8 cellular contexts compared by ENCODE assay signal in genomic region chr12:71665109-71665476, GRCh38. TPM values are rescaled to one million over a fixed set of nuclear protein-coding genes. Genes with fewer than 3 reads are reported as not detected.
DNase-seq lines count a peak whose midpoint lies in the region; ATAC-seq and TF ChIP-seq lines count a peak whose summit lies in the region.

No MANE protein-coding gene starts in this region.

- H3K27ac ChIP-seq in right atrium auricular region (peak overlapping the region; percentile 94 to 97), angular gyrus (ENCODE audit: low read depth, low read length) (peak overlapping the region; percentile 99), mesenchymal stem cell (ENCODE audit: low read length, poor library complexity, severe bottlenecking) (no peak overlapping the region), uterus (peak overlapping the region; percentile 93 to 96)

- H3K79me1 ChIP-seq in mesenchymal stem cell (replicated peaks; ENCODE audit: low read length, poor library complexity, severe bottlenecking), result peaks cover 12% of the 10 kb centered on the region

- no peak overlapping the region for H2AFZ ChIP-seq in mesenchymal stem cell (ENCODE audit: low read depth, low read length)

- H3K23ac ChIP-seq in mesenchymal stem cell (ENCODE audit: low read length in 2 of 2), result no peak overlapping the region

- DNase-seq in right atrium auricular region (ENCODE audit: low spot score), result no peak
- DNase-seq in Right ventricle myocardium superior, result no peak
- no peak for DNase-seq in mesenchymal stem cell
- DNase-seq in uterus, result no peak
- DNase-seq in AML-193 (lab: John Stamatoyannopoulos, UW), result no peak
- DNase-seq in hepatic stellate cell (ENCODE audit: low spot score), result no peak
- DNase-seq in SHP77 (lab: John Stamatoyannopoulos, UW), result no peak

- H4K8ac ChIP-seq in mesenchymal stem cell (ENCODE audit: low read length), result no peak overlapping the region

- H3K9ac ChIP-seq in mesenchymal stem cell (ENCODE audit: low read length), result peak overlapping the region; percentile 99

- no peak overlapping the region for H4K91ac ChIP-seq in mesenchymal stem cell (ENCODE audit: low read length)

- H3K18ac ChIP-seq in mesenchymal stem cell (ENCODE audit: low read depth in 1 of 2, low read length in 2 of 2), result no peak overlapping the region

- H2AK5ac ChIP-seq in mesenchymal stem cell (ENCODE audit: low read length, severe bottlenecking), result no peak overlapping the region

- WGBS in mesenchymal stem cell, result 0% methylated on average over 2 of the region's 4 CpGs

- no peak overlapping the region for H2BK15ac ChIP-seq in mesenchymal stem cell (ENCODE audit: low read depth, poor library complexity, severe bottlenecking)

- H3K14ac ChIP-seq in mesenchymal stem cell (ENCODE audit: low read length in 2 of 2), result no peak overlapping the region

- H3K36me3 ChIP-seq in right atrium auricular region (peaks cover under 1% of the 10 kb centered on the region), mesenchymal stem cell (ENCODE audit: control insufficient read depth in 1 of 2, insufficient read depth in 2 of 2, low read depth in 1 of 2, low read length in 2 of 2) (peaks cover 0 to 3% of the 10 kb centered on the region in 2 experiments), uterus (no peaks in the 10 kb centered on the region)

- H2BK12ac ChIP-seq in mesenchymal stem cell (ENCODE audit: low read length in 2 of 2), result no peak overlapping the region

- H3K27me3 ChIP-seq in right atrium auricular region, result no peaks in the 10 kb centered on the region
- H3K27me3 ChIP-seq in mesenchymal stem cell (ENCODE audit: control insufficient read depth in 1 of 2, insufficient read depth in 1 of 2, low read length in 2 of 2), result no peaks in the 10 kb centered on the region
- H3K27me3 ChIP-seq in uterus, result no peaks in the 10 kb centered on the region

- TF ChIP-seq POLR2A in uterus (IDR thresholded peaks at IDR 0.05), result no peak

- peak overlapping the region; percentile 53 for H3K4me2 ChIP-seq in mesenchymal stem cell (ENCODE audit: low read length, poor library complexity, severe bottlenecking)

- no peak for ATAC-seq in Right ventricle myocardium superior (ENCODE audit: poor library complexity)

- no peak overlapping the region for H3K4ac ChIP-seq in mesenchymal stem cell (ENCODE audit: low read depth in 1 of 2, low read length in 2 of 2)

- no peak for TF ChIP-seq CTCF in right atrium auricular region (IDR thresholded peaks at IDR 0.05)
- no peak for TF ChIP-seq CTCF in uterus (IDR thresholded peaks at IDR 0.05)

- intact Hi-C loops in Right ventricle myocardium superior (cut with DNase I), result loop anchor here (10.0 kb wide), 1 partner anchor 90 kb away; the partner anchor contains the start of gene RAB21
- intact Hi-C loops in uterus (cut with DNase I; ENCODE audit: low total_unique reads), result loop anchor here (10.0 kb wide), 1 partner anchor 90 kb away; the partner anchor contains the start of gene RAB21

- H2BK5ac ChIP-seq in mesenchymal stem cell (ENCODE audit: low read depth, low read length, poor library complexity, severe bottlenecking), result no peak overlapping the region

- H3K4me1 ChIP-seq in right atrium auricular region (peaks cover 0 to 29% of the 10 kb centered on the region in 2 donors), mesenchymal stem cell (ENCODE audit: control insufficient read depth, insufficient read depth, low read depth, low read length) (peaks cover 3% of the 10 kb centered on the region), uterus (peaks cover 0 to 7% of the 10 kb centered on the region in 2 donors)

- H3K4me3 ChIP-seq in right atrium auricular region (peak overlapping the region; percentile 81 to 85), mesenchymal stem cell (ENCODE audit: insufficient read depth in 1 of 2, low read depth in 1 of 2, low read length in 2 of 2) (peak overlapping the region in 1 of 2 experiments; percentile 97), uterus (peak overlapping the region; percentile 64 to 88)

- no peaks in the 10 kb centered on the region for H3K9me3 ChIP-seq in right atrium auricular region
- H3K9me3 ChIP-seq in mesenchymal stem cell (ENCODE audit: control insufficient read depth, low read length), result no peaks in the 10 kb centered on the region
- no peaks in the 10 kb centered on the region for H3K9me3 ChIP-seq in uterus

- no peak overlapping the region for H2BK120ac ChIP-seq in mesenchymal stem cell (ENCODE audit: low read depth, low read length)

RNA-seq across cellular contexts. Expression of gene THAP2, which starts 1.0 kb away (rescaled TPM):
- 1 to 10 TPM; 2.0 to 5.2 TPM for total RNA-seq in right atrium auricular region
- total RNA-seq in Right ventricle myocardium superior, result 10.2 TPM
- 3.4 TPM for polyA plus RNA-seq in mesenchymal stem cell (2013, experiment 1 of 2)
- 2.9 TPM for polyA plus RNA-seq in mesenchymal stem cell (2013, experiment 2 of 2)
- 10 to 100 TPM in 1 of 4 donors, 1 to 10 TPM in 2, under 1 TPM in 1; 0.88 to 12.8 (median 5.4) TPM for total RNA-seq in uterus

RNA-seq across cellular contexts. Expression of gene ZFC3H1, which starts 1.4 kb away (rescaled TPM):
- total RNA-seq in right atrium auricular region, result 10 to 100 TPM; 19.5 to 22.8 TPM
- total RNA-seq in Right ventricle myocardium superior, result 17.9 TPM
- polyA plus RNA-seq in mesenchymal stem cell (2013, experiment 1 of 2), result 22.4 TPM
- 20.2 TPM for polyA plus RNA-seq in mesenchymal stem cell (2013, experiment 2 of 2)
- total RNA-seq in uterus, result 10 to 100 TPM; 12.6 to 80.7 (median 51.2) TPM

RNA-seq across cellular contexts. Expression of gene TMEM19, which starts 20.8 kb away (rescaled TPM):
- total RNA-seq in right atrium auricular region (10 to 100 TPM; 19.5 to 20.5 TPM), Right ventricle myocardium superior (27.3 TPM), uterus (10 to 100 TPM; 10.6 to 35.9 (median 20.1) TPM)
- 10.7 TPM for polyA plus RNA-seq in mesenchymal stem cell (2013, experiment 1 of 2)
- 11.2 TPM for polyA plus RNA-seq in mesenchymal stem cell (2013, experiment 2 of 2)
